In genomic region chr3:150743508-150743907, GRCh38 we compare ENCODE assay signal across 15 cellular contexts. TPM values are rescaled to one million over a fixed set of nuclear protein-coding genes. Genes with fewer than 3 reads are reported as not detected.
DNase-seq lines count a peak whose midpoint lies in the region; ATAC-seq, FAIRE-seq and TF ChIP-seq lines count a peak whose summit lies in the region.
"Had no signal": no experiment of that assay in that cellular context is flagged by ENCODE, and none has a peak within 500 bp of the region (broad histone marks: within the 10 kb centered on the region; RNA-seq: fewer than 3 reads in every experiment).

No MANE protein-coding gene starts in this region.

- no peaks in the 10 kb centered on the region for H3K9me3 Mint-ChIP-seq in activated naive CD4-positive, alpha-beta T cell treated with anti-CD3 and anti-CD28 coated beads, Interleukin-2, amount 50 U/mL, for 72 hours

- no peak for ATAC-seq in activated naive CD4-positive, alpha-beta T cell treated with anti-CD3 and anti-CD28 coated beads, Interleukin-2, amount 50 U/mL, for 72 hours

- H3K4me1 ChIP-seq in right atrium auricular region: peaks cover 0 to 35% of the 10 kb centered on the region in 2 donors

- peak overlapping the region; percentile 29 to 94 for H3K27ac Mint-ChIP-seq in activated naive CD4-positive, alpha-beta T cell treated with anti-CD3 and anti-CD28 coated beads, Interleukin-2, amount 50 U/mL, for 72 hours

- H3K4me3 ChIP-seq in right atrium auricular region: no peak overlapping the region
- H3K4me3 ChIP-seq: thyroid gland had no signal

- no peaks in the 10 kb centered on the region for H3K27me3 ChIP-seq in right atrium auricular region
- H3K27me3 ChIP-seq: neutrophil, thyroid gland had no signal

- H3K36me3 ChIP-seq in right atrium auricular region: peaks cover 9% of the 10 kb centered on the region

- H3K27ac ChIP-seq in VCaP (peak overlapping the region; percentile 78), right atrium auricular region (no peak overlapping the region)
- H3K27ac ChIP-seq: neutrophil, thyroid gland had no signal

- DNase-seq in activated naive CD4-positive, alpha-beta T cell treated with anti-CD3 and anti-CD28 coated beads, Interleukin-2, amount 50 U/mL, for 72 hours (ENCODE audit: low spot score in 2 of 2): no peak
- DNase-seq in activated naive CD4-positive, alpha-beta T cell treated with anti-CD3 and anti-CD28 coated beads, Interleukin-2, amount 50 U/mL, for 16 hours: no peak
- peak; percentile 45 for DNase-seq in hepatic stellate cell (ENCODE audit: low spot score)
- DNase-seq in urothelium cell line (ENCODE audit: low spot score): peak; percentile 31
- no peak for DNase-seq in NCI-H2107 (lab: John Stamatoyannopoulos, UW)
- DNase-seq in NCI-H82 treated with DMSO at 0.1 percent for 48 hours (lab: John Stamatoyannopoulos, UW; ENCODE audit: unreplicated experiment): no peak
- no peak for DNase-seq in right atrium auricular region (ENCODE audit: low spot score)
- DNase-seq: activated CD4-positive, CD25-positive, alpha-beta regulatory T cell treated with anti-CD3 and anti-CD28 coated beads, Interleukin-2, amount 50 U/mL, for 72 hours; NCI-H1092; OCI-M1; stimulated activated CD4-positive, alpha-beta T cell treated with anti-CD3 and anti-CD28 coated beads, Interleukin-4, amount 100 ng/mL, for 4 hours; thyroid gland had no signal

- no peak for TF ChIP-seq CTCF in VCaP (conservative IDR thresholded peaks at IDR 0.05)
- no peak for TF ChIP-seq CTCF in right atrium auricular region (IDR thresholded peaks at IDR 0.05)

- H3K36me3 Mint-ChIP-seq in activated naive CD4-positive, alpha-beta T cell treated with anti-CD3 and anti-CD28 coated beads, Interleukin-2, amount 50 U/mL, for 72 hours: peaks cover 32 to 59% of the 10 kb centered on the region in 2 donors

- no peaks in the 10 kb centered on the region for H3K9me3 ChIP-seq in right atrium auricular region
- H3K9me3 ChIP-seq: neutrophil, thyroid gland had no signal

- FAIRE-seq in urothelium cell line (lab: Jason Lieb, UNC): no peak
- FAIRE-seq: endothelial cell of umbilical vein had no signal

RNA-seq across cellular contexts. Expression of gene SIAH2, which starts 19.5 kb away (rescaled TPM):
- total RNA-seq in activated naive CD4-positive, alpha-beta T cell treated with anti-CD3 and anti-CD28 coated beads, Interleukin-2, amount 50 U/mL, for 72 hours: 10 to 100 TPM; 68.3 to 74.7 TPM
- total RNA-seq in right atrium auricular region: 10 to 100 TPM; 14.8 to 30.0 TPM

RNA-seq across cellular contexts. Expression of gene ERICH6, which starts 39.8 kb away (rescaled TPM):
- total RNA-seq in activated naive CD4-positive, alpha-beta T cell treated with anti-CD3 and anti-CD28 coated beads, Interleukin-2, amount 50 U/mL, for 72 hours: not detected
- total RNA-seq in right atrium auricular region: not detected
- total RNA-seq: endothelial cell of umbilical vein had no signal

Comparison
In these comparisons a context has a peak if more than half of its experiments do, and no peak if none do; other contexts are left out.
1. DNase-seq: peak in hepatic stellate cell (single experiment) and urothelium cell line (single experiment); none in activated naive CD4-positive, alpha-beta T cell treated with anti-CD3 and anti-CD28 coated beads, Interleukin-2, amount 50 U/mL, for 72 hours (0 of 2), activated naive CD4-positive, alpha-beta T cell treated with anti-CD3 and anti-CD28 coated beads, Interleukin-2, amount 50 U/mL, for 16 hours (single experiment), NCI-H2107 (single experiment), NCI-H82 treated with DMSO at 0.1 percent for 48 hours (single experiment) and right atrium auricular region (single experiment).